16 cellular contexts compared by ENCODE assay signal in genomic region chr6:160678744-160679401, GRCh38. TPM values are rescaled to one million over a fixed set of nuclear protein-coding genes. Genes with fewer than 3 reads are reported as not detected.
A peak's percentile ranks its signal among the peaks of the same experiment; 100 is the strongest.
DNase-seq lines count a peak whose midpoint lies in the region; ATAC-seq and TF ChIP-seq lines count a peak whose summit lies in the region.
"Had no signal": no experiment of that assay in that cellular context is flagged by ENCODE, and none has a peak within 500 bp of the region (broad histone marks: within the 10 kb centered on the region; RNA-seq: fewer than 3 reads in every experiment).

No MANE protein-coding gene starts in this region.

- H2BK5ac ChIP-seq in neuronal stem cell (ENCODE audit: low read length): no peak overlapping the region

- H3K36me3 Mint-ChIP-seq in natural killer cell treated with Interleukin-12 subunit alpha and Interleukin-12 subunit beta and Interleukin-15 and Interleukin-18, amount 100 ng/mL, for 72 hours: no peaks in the 10 kb centered on the region
- no peaks in the 10 kb centered on the region for H3K36me3 Mint-ChIP-seq in natural killer cell

- H2AFZ ChIP-seq in neuronal stem cell (ENCODE audit: low read length) (no peak overlapping the region), Karpas-422 (ENCODE audit: low read length) (no peak overlapping the region)

- H3K27me3 Mint-ChIP-seq in natural killer cell treated with Interleukin-12 subunit alpha and Interleukin-12 subunit beta and Interleukin-15 and Interleukin-18, amount 100 ng/mL, for 72 hours: peaks cover 11 to 32% of the 10 kb centered on the region in 2 donors
- peaks cover 0 to 3% of the 10 kb centered on the region in 2 donors for H3K27me3 Mint-ChIP-seq in natural killer cell (ENCODE audit: low read depth in 2 of 2)

- DNase-seq in natural killer cell treated with Interleukin-12 subunit alpha and Interleukin-12 subunit beta and Interleukin-15 and Interleukin-18, amount 100 ng/mL, for 72 hours (ENCODE audit: low spot score): no peak
- DNase-seq in natural killer cell: no peak
- no peak for DNase-seq in neuronal stem cell (ENCODE audit: low spot score)
- no peak for DNase-seq in hypothalamus (lab: John Stamatoyannopoulos, UW)
- DNase-seq in Karpas-422: no peak
- DNase-seq: activated CD4-positive, alpha-beta T cell treated with anti-CD3 and anti-CD28 coated beads for 1 hour; activated T-cell treated with anti-CD3 and anti-CD28 coated beads for 4 hours; GF-D8; NCI-H1436; NCI-H526 treated with DMSO at 0.1 percent for 48 hours; stimulated activated CD4-positive, alpha-beta T cell treated with anti-CD3 and anti-CD28 coated beads, Interleukin-2, amount 100 ng/mL, for 48 hours had no signal

- H3K27me3 ChIP-seq in iPS-18a (ENCODE audit: control insufficient read depth, insufficient read depth, low read length) (peaks cover 12% of the 10 kb centered on the region), neuronal stem cell (ENCODE audit: control insufficient read depth in 3 of 3, insufficient read depth in 3 of 3, low read depth in 1 of 3, low read length in 3 of 3) (peaks cover 0 to 6% (median 0%) of the 10 kb centered on the region in 3 experiments), Karpas-422 (ENCODE audit: low read length) (no peaks in the 10 kb centered on the region)

- no peaks in the 10 kb centered on the region for H3K9me3 Mint-ChIP-seq in natural killer cell treated with Interleukin-12 subunit alpha and Interleukin-12 subunit beta and Interleukin-15 and Interleukin-18, amount 100 ng/mL, for 72 hours
- peaks cover 0 to 3% of the 10 kb centered on the region in 2 donors for H3K9me3 Mint-ChIP-seq in natural killer cell
- H3K9me3 Mint-ChIP-seq: T-helper 1 cell treated with Interleukin-12 subunit alpha and Interleukin-12 subunit beta and Interleukin-4 antibody, amounts not matched to agents 30 μg/mL and 1 μg/mL, for 36 hours had no signal

- no peaks in the 10 kb centered on the region for H3K9me2 ChIP-seq in Karpas-422 (replicated peaks; ENCODE audit: insufficient read depth, low read length)

- no peaks in the 10 kb centered on the region for H4K20me1 ChIP-seq in Karpas-422 (ENCODE audit: insufficient read depth, low read depth, low read length)

- ATAC-seq in natural killer cell treated with Interleukin-12 subunit alpha and Interleukin-12 subunit beta and Interleukin-15 and Interleukin-18, amount 100 ng/mL, for 72 hours: peak; percentile 36 to 49
- no peak for ATAC-seq in natural killer cell
- no peak for ATAC-seq in GM18861 (IDR thresholded peaks at IDR 0.05; ENCODE audit: unreplicated experiment)
- ATAC-seq in HG03469 (IDR thresholded peaks at IDR 0.05; ENCODE audit: unreplicated experiment): no peak

- H3K9me3 ChIP-seq in iPS-18a (ENCODE audit: control insufficient read depth, low read depth, low read length) (no peaks in the 10 kb centered on the region), neuronal stem cell (replicated peaks in 1 of 2; ENCODE audit: control insufficient read depth in 2 of 2, insufficient read depth in 1 of 2, low read depth in 1 of 2, low read length in 2 of 2) (no peaks in the 10 kb centered on the region), Karpas-422 (ENCODE audit: low read length) (no peaks in the 10 kb centered on the region)

- no peak overlapping the region for H3K4me3 Mint-ChIP-seq in natural killer cell treated with Interleukin-12 subunit alpha and Interleukin-12 subunit beta and Interleukin-15 and Interleukin-18, amount 100 ng/mL, for 72 hours
- no peak overlapping the region for H3K4me3 Mint-ChIP-seq in natural killer cell
- H3K4me3 Mint-ChIP-seq: T-helper 1 cell treated with Interleukin-12 subunit alpha and Interleukin-12 subunit beta and Interleukin-4 antibody, amounts not matched to agents 30 μg/mL and 1 μg/mL, for 36 hours had no signal

- no peak for TF ChIP-seq CTCF in natural killer cell (IDR thresholded peaks at IDR 0.05)

- H4K8ac ChIP-seq in neuronal stem cell (ENCODE audit: low read depth, low read length): no peak overlapping the region

- H3K79me1 ChIP-seq in neuronal stem cell (ENCODE audit: low read depth, low read length): no peaks in the 10 kb centered on the region

- no peak overlapping the region for H4K91ac ChIP-seq in neuronal stem cell (ENCODE audit: low read depth, low read length, poor library complexity)

- no peaks in the 10 kb centered on the region for H3K79me2 ChIP-seq in Karpas-422 (ENCODE audit: low read length)

- no peak overlapping the region for H2BK15ac ChIP-seq in neuronal stem cell (ENCODE audit: low read length)

- H3K9ac ChIP-seq in iPS-18a (ENCODE audit: low read length) (no peak overlapping the region), neuronal stem cell (ENCODE audit: low read depth, low read length, poor library complexity) (no peak overlapping the region), Karpas-422 (ENCODE audit: low read length) (no peak overlapping the region)

- no peak overlapping the region for H2BK12ac ChIP-seq in neuronal stem cell (ENCODE audit: low read length)

- H3K27ac ChIP-seq in iPS-18a (ENCODE audit: low read length) (no peak overlapping the region), neuronal stem cell (replicated peaks; ENCODE audit: low read length) (no peak overlapping the region), Karpas-422 (ENCODE audit: low read length) (no peak overlapping the region)

- H3K4me1 Mint-ChIP-seq in natural killer cell treated with Interleukin-12 subunit alpha and Interleukin-12 subunit beta and Interleukin-15 and Interleukin-18, amount 100 ng/mL, for 72 hours (ENCODE audit: low read depth in 2 of 2): no peaks in the 10 kb centered on the region
- H3K4me1 Mint-ChIP-seq in natural killer cell: no peaks in the 10 kb centered on the region

- no peak overlapping the region for H3K27ac Mint-ChIP-seq in natural killer cell treated with Interleukin-12 subunit alpha and Interleukin-12 subunit beta and Interleukin-15 and Interleukin-18, amount 100 ng/mL, for 72 hours
- H3K27ac Mint-ChIP-seq in natural killer cell: no peak overlapping the region
- H3K27ac Mint-ChIP-seq: T-helper 1 cell treated with Interleukin-12 subunit alpha and Interleukin-12 subunit beta and Interleukin-4 antibody, amounts not matched to agents 30 μg/mL and 1 μg/mL, for 36 hours had no signal

- H3K23ac ChIP-seq in neuronal stem cell (ENCODE audit: low read depth, low read length, poor library complexity): peak overlapping the region; percentile 83

- H2BK120ac ChIP-seq in neuronal stem cell (ENCODE audit: low read depth, low read length): no peak overlapping the region

- H3K4me2 ChIP-seq in neuronal stem cell (ENCODE audit: insufficient read depth, low read length, poor library complexity, severe bottlenecking) (peak overlapping the region; percentile 34), Karpas-422 (ENCODE audit: low read depth, low read length, poor library complexity, severe bottlenecking) (no peak overlapping the region)

- H3K14ac ChIP-seq in neuronal stem cell (ENCODE audit: low read length): peak overlapping the region; percentile 87

- H3K4ac ChIP-seq in neuronal stem cell (ENCODE audit: low read length): no peak overlapping the region

- no peaks in the 10 kb centered on the region for H3K36me3 ChIP-seq in iPS-18a (ENCODE audit: control insufficient read depth, low read depth, low read length)
- no peaks in the 10 kb centered on the region for H3K36me3 ChIP-seq in neuronal stem cell (replicated peaks in 1 of 2; ENCODE audit: control insufficient read depth in 2 of 2, insufficient read depth in 2 of 2, low read length in 2 of 2)
- no peaks in the 10 kb centered on the region for H3K36me3 ChIP-seq in Karpas-422 (ENCODE audit: insufficient read depth, low read length)

- intact Hi-C loops in natural killer cell (cut with micrococcal nuclease): no loop called here

- H3K4me1 ChIP-seq in iPS-18a (ENCODE audit: control insufficient read depth, low read depth, low read length) (no peaks in the 10 kb centered on the region), neuronal stem cell (ENCODE audit: control insufficient read depth in 2 of 2, insufficient read depth in 1 of 2, low read depth in 1 of 2, low read length in 2 of 2) (no peaks in the 10 kb centered on the region), Karpas-422 (ENCODE audit: low read length) (no peaks in the 10 kb centered on the region)

- peak overlapping the region; percentile 33 for H3K18ac ChIP-seq in neuronal stem cell (ENCODE audit: low read length)

- no peak overlapping the region for H2AK5ac ChIP-seq in neuronal stem cell (ENCODE audit: low read depth, low read length)

- no CpG with 5 or more reads among the region's 42 CpGs for WGBS in neuronal stem cell (ENCODE audit: extremely low coverage in 2 of 2, insufficient read length in 2 of 2, insufficient replicate concordance in 1 of 2), 2 donors

- peak overlapping the region; percentile 39 for H3K4me3 ChIP-seq in iPS-18a (ENCODE audit: low read length)
- peak overlapping the region in 1 of 2 donors; percentile 78 for H3K4me3 ChIP-seq in neuronal stem cell (ENCODE audit: low read length in 2 of 2)
- H3K4me3 ChIP-seq in Karpas-422 (ENCODE audit: low read length): no peak overlapping the region

RNA-seq across cellular contexts. Expression of gene LPA, which starts 14.8 kb away (rescaled TPM):
- total RNA-seq in natural killer cell treated with Interleukin-12 subunit alpha and Interleukin-12 subunit beta and Interleukin-15 and Interleukin-18, amount 100 ng/mL, for 72 hours: not detected
- total RNA-seq in natural killer cell: not detected
- polyA plus RNA-seq in neuronal stem cell (2013, experiment 1 of 2): 0.01 TPM
- 0.03 TPM for polyA plus RNA-seq in neuronal stem cell (2013, experiment 2 of 2)
- total RNA-seq in Karpas-422 (2014; rRNA removed; shearing (Covaris generic); ENCODE audit: low replicate concordance): not detected in 2 replicates
- total RNA-seq: A673 had no signal

RNA-seq across cellular contexts. Expression of gene PLG, which starts 23.2 kb away (rescaled TPM):
- under 1 TPM in 1 of 2 donors, not detected in 1; 0.64 TPM for total RNA-seq in natural killer cell treated with Interleukin-12 subunit alpha and Interleukin-12 subunit beta and Interleukin-15 and Interleukin-18, amount 100 ng/mL, for 72 hours
- total RNA-seq in natural killer cell: not detected
- not detected for polyA plus RNA-seq in neuronal stem cell (2013, experiment 1 of 2)
- polyA plus RNA-seq in neuronal stem cell (2013, experiment 2 of 2): not detected
- 0.32 TPM in 1 of 2 replicates, not detected in the other for total RNA-seq in Karpas-422 (2014; rRNA removed; shearing (Covaris generic); ENCODE audit: low replicate concordance)
- total RNA-seq: A673 had no signal

Comparison
In these comparisons a context has a peak if more than half of its experiments do, and no peak if none do; other contexts are left out.
1. ATAC-seq: peak in natural killer cell treated with Interleukin-12 subunit alpha and Interleukin-12 subunit beta and Interleukin-15 and Interleukin-18, amount 100 ng/mL, for 72 hours (2 of 2); none in natural killer cell (0 of 3), GM18861 (single experiment) and HG03469 (single experiment).